Comparison of ENCODE assay signal across 19 cellular contexts in genomic region chr2:46999857-47000678, GRCh38. TPM values are rescaled to one million over a fixed set of nuclear protein-coding genes. Genes with fewer than 3 reads are reported as not detected.
DNase-seq lines count a peak whose midpoint lies in the region; ATAC-seq and TF ChIP-seq lines count a peak whose summit lies in the region.
"Had no signal": no experiment of that assay in that cellular context is flagged by ENCODE, and none has a peak within 500 bp of the region (broad histone marks: within the 10 kb centered on the region; RNA-seq: fewer than 3 reads in every experiment).

No MANE protein-coding gene starts in this region.

- CTCF ChIA-PET in activated CD8-positive, alpha-beta T cell treated with anti-CD3 and anti-CD28 coated beads, Interleukin-2, amount 10 ng/mL, durations not matched to agents 7 days and 5 days (lab: Charles Lee): interaction anchor here (1.1 kb wide), 1 partner anchor 324 kb away, joined by 3 read pairs; no protein-coding TSS in a partner anchor

- H3K36me3 ChIP-seq in heart right ventricle (peaks cover 0 to 44% (median 12%) of the 10 kb centered on the region in 9 donors), skeletal muscle tissue (ENCODE audit: control insufficient read depth in 3 of 3, insufficient read depth in 3 of 3, low read length in 3 of 3) (peaks cover 16 to 26% (median 18%) of the 10 kb centered on the region in 3 donors)
- H3K36me3 ChIP-seq: uterus had no signal

- intact Hi-C loops in heart right ventricle (cut with DNase I): loop anchor here in 1 of 10 donors (5.0 kb wide), 1 partner anchor 42 kb away; no protein-coding TSS in a partner anchor

- H3K9me3 ChIP-seq in heart right ventricle (no peaks in the 10 kb centered on the region), skeletal muscle tissue (ENCODE audit: control insufficient read depth in 3 of 3, low read length in 3 of 3) (no peaks in the 10 kb centered on the region)
- H3K9me3 ChIP-seq: Caco-2, neutrophil, uterus had no signal

- DNase-seq in NCI-H2227 (lab: John Stamatoyannopoulos, UW; ENCODE audit: unreplicated experiment) (peak; percentile 42), anterior cingulate cortex (lab: John Stamatoyannopoulos, UW) (peak in 32 of 58 donors; percentile 18 to 71 (median 38)), heart right ventricle (no peak), SKM-1 (lab: John Stamatoyannopoulos, UW; ENCODE audit: unreplicated experiment) (no peak), GM20000 (ENCODE audit: low spot score) (no peak)
- DNase-seq in activated CD8-positive, alpha-beta T cell treated with anti-CD3 and anti-CD28 coated beads, Interleukin-2, amount 10 ng/mL, durations not matched to agents 7 days and 5 days: no peak
- DNase-seq: activated CD4-positive, alpha-beta T cell treated with anti-CD3 and anti-CD28 coated beads, Interleukin-2, amount 10 ng/mL, durations not matched to agents 24 days and 14 days; activated T-cell treated with anti-CD3 and anti-CD28 coated beads, Interleukin-2, amount 50 U/mL, for 24 hours; Caco-2; NCI-H1105; NCI-H2171; SHP77 treated with DMSO at 0.1 percent for 48 hours; stimulated activated CD4-positive, alpha-beta T cell treated with anti-CD3 and anti-CD28 coated beads, Interleukin-4, amount 100 ng/mL, for 24 hours; T1000; uterus had no signal

- H3K27ac ChIP-seq in heart right ventricle (peak overlapping the region in 7 of 10 donors; percentile 31 to 57 (median 46)), skeletal muscle tissue (ENCODE audit: low read depth, low read length) (no peak overlapping the region)
- H3K27ac ChIP-seq: neutrophil, uterus had no signal

- TF ChIP-seq CTCF in heart right ventricle (IDR thresholded peaks at IDR 0.05): no peak
- TF ChIP-seq CTCF in GM20000 (IDR thresholded peaks at IDR 0.05; ENCODE audit: extremely low read depth, missing control alignments): no peak

- 54 to 74% methylated on average over 9 of the region's 9 CpGs for WGBS in heart right ventricle, 2 donors

- H3K36me3 Mint-ChIP-seq in activated CD8-positive, alpha-beta T cell treated with anti-CD3 and anti-CD28 coated beads, Interleukin-2, amount 10 ng/mL, durations not matched to agents 7 days and 5 days (ENCODE audit: low read depth): peaks cover 35% of the 10 kb centered on the region

- H3K4me3 Mint-ChIP-seq in activated CD8-positive, alpha-beta T cell treated with anti-CD3 and anti-CD28 coated beads, Interleukin-2, amount 10 ng/mL, durations not matched to agents 7 days and 5 days: no peak overlapping the region
- H3K4me3 Mint-ChIP-seq: activated CD4-positive, alpha-beta T cell treated with anti-CD3 and anti-CD28 coated beads, Interleukin-2, amount 10 ng/mL, durations not matched to agents 24 days and 14 days; activated T-cell treated with anti-CD3 and anti-CD28 coated beads, Interleukin-2, amount 50 U/mL, for 24 hours; memory B cell had no signal

- H3K4me1 Mint-ChIP-seq in activated CD8-positive, alpha-beta T cell treated with anti-CD3 and anti-CD28 coated beads, Interleukin-2, amount 10 ng/mL, durations not matched to agents 7 days and 5 days (ENCODE audit: low read depth): peaks cover 10% of the 10 kb centered on the region

- ATAC-seq in heart right ventricle (peak in 3 of 8 donors; percentile 22 to 66 (median 38)), GM21786 (IDR thresholded peaks at IDR 0.05; ENCODE audit: unreplicated experiment) (no peak)
- no peak for ATAC-seq in activated CD8-positive, alpha-beta T cell treated with anti-CD3 and anti-CD28 coated beads, Interleukin-2, amount 10 ng/mL, durations not matched to agents 7 days and 5 days

- no peaks in the 10 kb centered on the region for H3K9me3 Mint-ChIP-seq in activated CD8-positive, alpha-beta T cell treated with anti-CD3 and anti-CD28 coated beads, Interleukin-2, amount 10 ng/mL, durations not matched to agents 7 days and 5 days (ENCODE audit: insufficient read depth)
- H3K9me3 Mint-ChIP-seq: activated CD4-positive, alpha-beta T cell treated with anti-CD3 and anti-CD28 coated beads, Interleukin-2, amount 10 ng/mL, durations not matched to agents 24 days and 14 days; activated T-cell treated with anti-CD3 and anti-CD28 coated beads, Interleukin-2, amount 50 U/mL, for 24 hours; memory B cell had no signal

- no peaks in the 10 kb centered on the region for H3K27me3 Mint-ChIP-seq in activated CD8-positive, alpha-beta T cell treated with anti-CD3 and anti-CD28 coated beads, Interleukin-2, amount 10 ng/mL, durations not matched to agents 7 days and 5 days (ENCODE audit: low read depth)
- H3K27me3 Mint-ChIP-seq: activated CD4-positive, alpha-beta T cell treated with anti-CD3 and anti-CD28 coated beads, Interleukin-2, amount 10 ng/mL, durations not matched to agents 24 days and 14 days; activated T-cell treated with anti-CD3 and anti-CD28 coated beads, Interleukin-2, amount 50 U/mL, for 24 hours; memory B cell had no signal

- POLR2A ChIA-PET in activated CD8-positive, alpha-beta T cell treated with anti-CD3 and anti-CD28 coated beads, Interleukin-2, amount 10 ng/mL, durations not matched to agents 7 days and 5 days (lab: Charles Lee): no interaction called here

- peaks cover 14 to 45% (median 27%) of the 10 kb centered on the region in 9 donors for H3K4me1 ChIP-seq in heart right ventricle
- peaks cover 16 to 33% (median 32%) of the 10 kb centered on the region in 3 donors for H3K4me1 ChIP-seq in skeletal muscle tissue (ENCODE audit: control insufficient read depth in 3 of 3, insufficient read depth in 3 of 3, low read length in 3 of 3)
- H3K4me1 ChIP-seq: Caco-2 had no signal

- no peaks in the 10 kb centered on the region for H3K27me3 ChIP-seq in heart right ventricle
- no peaks in the 10 kb centered on the region for H3K27me3 ChIP-seq in skeletal muscle tissue (ENCODE audit: control insufficient read depth in 3 of 3, insufficient read depth in 3 of 3, low read length in 3 of 3)
- H3K27me3 ChIP-seq: neutrophil, uterus had no signal

- H3K27ac Mint-ChIP-seq in activated CD8-positive, alpha-beta T cell treated with anti-CD3 and anti-CD28 coated beads, Interleukin-2, amount 10 ng/mL, durations not matched to agents 7 days and 5 days: no peak overlapping the region
- H3K27ac Mint-ChIP-seq: activated CD4-positive, alpha-beta T cell treated with anti-CD3 and anti-CD28 coated beads, Interleukin-2, amount 10 ng/mL, durations not matched to agents 24 days and 14 days; activated T-cell treated with anti-CD3 and anti-CD28 coated beads, Interleukin-2, amount 50 U/mL, for 24 hours had no signal

- H3K9ac ChIP-seq in skeletal muscle tissue (ENCODE audit: low read depth in 1 of 3, low read length in 3 of 3): peak overlapping the region in 2 of 3 donors; percentile 40 to 60

- H3K4me3 ChIP-seq in heart right ventricle: no peak overlapping the region
- no peak overlapping the region for H3K4me3 ChIP-seq in skeletal muscle tissue (ENCODE audit: low read length in 3 of 3)
- H3K4me3 ChIP-seq: uterus had no signal

RNA-seq across cellular contexts. Expression of gene TTC7A, which starts 59.0 kb away (rescaled TPM):
- total RNA-seq in heart right ventricle (10 to 100 TPM in 2 of 10 donors, 1 to 10 TPM in 8; 4.8 to 11.4 (median 6.7) TPM), skeletal muscle tissue (5.7 TPM)
- polyA plus RNA-seq in heart right ventricle: 10 to 100 TPM in 1 of 2 donors, 1 to 10 TPM in 1; 6.0 to 11.0 TPM
- total RNA-seq in activated CD8-positive, alpha-beta T cell treated with anti-CD3 and anti-CD28 coated beads, Interleukin-2, amount 10 ng/mL, durations not matched to agents 7 days and 5 days: 10 to 100 TPM; 59.3 to 61.0 TPM

Comparison
In these comparisons a context has a peak if more than half of its experiments do, and no peak if none do; other contexts are left out.
1. DNase-seq: peak in NCI-H2227 (single experiment) and anterior cingulate cortex (32 of 58); none in heart right ventricle (0 of 2), SKM-1 (single experiment), GM20000 (single experiment) and activated CD8-positive, alpha-beta T cell treated with anti-CD3 and anti-CD28 coated beads, Interleukin-2, amount 10 ng/mL, durations not matched to agents 7 days and 5 days (single experiment).